ENCODE assay signal across 22 cellular contexts in the genomic region with DNA sequence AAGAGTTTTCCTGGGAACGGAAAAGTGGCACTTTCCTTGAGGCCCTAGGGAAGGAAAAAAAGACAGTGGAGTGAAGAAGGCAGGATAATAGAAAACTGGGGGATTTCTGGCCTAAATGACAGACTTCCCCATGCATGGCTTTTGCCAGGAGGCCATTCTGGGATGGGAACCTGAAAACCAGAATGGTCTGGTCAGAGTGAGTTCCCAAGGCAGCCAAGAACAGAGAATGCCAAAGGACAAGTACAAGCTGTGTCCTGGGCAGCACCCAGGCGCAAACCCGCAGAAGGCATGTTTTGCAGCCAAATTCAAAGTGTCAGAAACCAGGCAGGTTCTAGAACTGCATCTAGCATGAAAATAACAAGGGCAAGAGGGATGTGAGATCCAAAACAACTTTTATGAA.
DNase-seq lines count a peak whose midpoint lies in the region; ATAC-seq and TF ChIP-seq lines count a peak whose summit lies in the region.
"Had no signal": no experiment of that assay in that cellular context is flagged by ENCODE, and none has a peak within 500 bp of the region (broad histone marks: within the 10 kb centered on the region; RNA-seq: fewer than 3 reads in every experiment).

No MANE protein-coding gene starts in this region.

- ATAC-seq in RWPE2 (ENCODE audit: low read depth) (no peak), GM21576 (IDR thresholded peaks at IDR 0.05; ENCODE audit: unreplicated experiment) (no peak), HG02852 (IDR thresholded peaks at IDR 0.05; ENCODE audit: unreplicated experiment) (no peak), HG03432 (IDR thresholded peaks at IDR 0.05; ENCODE audit: unreplicated experiment) (no peak)
- ATAC-seq: GM12878, HepG2 had no signal

- no peaks in the 10 kb centered on the region for H3K4me1 ChIP-seq in RWPE2 (ENCODE audit: insufficient read depth, poor library complexity, severe bottlenecking)
- no peaks in the 10 kb centered on the region for H3K4me1 ChIP-seq in esophagus muscularis mucosa
- H3K4me1 ChIP-seq: BLaER1 treated with 17β-estradiol and CSF1 and Interleukin-3, amounts not matched to agents 10 nM and 100 nM had no signal

- H3K36me3 ChIP-seq in RWPE2 (ENCODE audit: low read depth) (no peaks in the 10 kb centered on the region), esophagus muscularis mucosa (no peaks in the 10 kb centered on the region)
- H3K36me3 ChIP-seq: BLaER1 treated with 17β-estradiol and CSF1 and Interleukin-3, amounts not matched to agents 10 nM and 100 nM; SJSA1 had no signal

- H3K27me3 ChIP-seq in RWPE2 (ENCODE audit: insufficient read depth, poor library complexity, severe bottlenecking) (no peaks in the 10 kb centered on the region), esophagus muscularis mucosa (no peaks in the 10 kb centered on the region)
- H3K27me3 ChIP-seq: BLaER1 treated with 17β-estradiol and CSF1 and Interleukin-3, amounts not matched to agents 10 nM and 100 nM; SJSA1 had no signal

- peak overlapping the region; percentile 51 for H3K27ac ChIP-seq in RWPE2 (ENCODE audit: poor library complexity, severe bottlenecking)
- H3K27ac ChIP-seq in esophagus muscularis mucosa (replicated peaks in 1 of 4) = no peak overlapping the region
- H3K27ac ChIP-seq: BLaER1 treated with 17β-estradiol and CSF1 and Interleukin-3, amounts not matched to agents 10 nM and 100 nM; SJSA1 had no signal

- no peak for TF ChIP-seq EP300 in esophagus muscularis mucosa (IDR thresholded peaks at IDR 0.05)

- 93% methylated on average over 3 of the region's 3 CpGs for WGBS in esophagus muscularis mucosa

- H3K9me3 ChIP-seq in RWPE2 (ENCODE audit: severe bottlenecking) (no peaks in the 10 kb centered on the region), esophagus muscularis mucosa (no peaks in the 10 kb centered on the region)
- H3K9me3 ChIP-seq: SJSA1 had no signal

- TF ChIP-seq CTCF in RWPE2 (IDR thresholded peaks at IDR 0.05; ENCODE audit: poor library complexity, severe bottlenecking) = no peak
- no peak for TF ChIP-seq CTCF in esophagus muscularis mucosa (IDR thresholded peaks at IDR 0.05)

- H3K4me3 ChIP-seq in RWPE2 (ENCODE audit: severe bottlenecking) (no peak overlapping the region), esophagus muscularis mucosa (no peak overlapping the region)
- H3K4me3 ChIP-seq: BLaER1 treated with 17β-estradiol and CSF1 and Interleukin-3, amounts not matched to agents 10 nM and 100 nM; GM12878; SJSA1 had no signal

- intact Hi-C loops in esophagus muscularis mucosa (cut with DNase I) = no loop called here

- no peak for TF ChIP-seq POLR2A in esophagus muscularis mucosa (IDR thresholded peaks at IDR 0.05; ENCODE audit: low read depth)

- DNase-seq in C1 segment of cervical spinal cord (lab: John Stamatoyannopoulos, UW) (peak in 9 of 14 donors; percentile 1 to 97 (median 35)), RWPE2 (ENCODE audit: low spot score) (no peak), esophagus muscularis mucosa (ENCODE audit: extremely low spot score) (peak; percentile 70), pons (ENCODE audit: low spot score) (peak; percentile 15)
- DNase-seq: CD4-positive, alpha-beta memory T cell; COR-L47; GDM1; Karpas-422; NCI-H1105 treated with DMSO at 0.1 percent for 48 hours; NCI-H146; NCI-H1930; NCI-H2107; NCI-H524; NCI-H774; Right ventricle myocardium superior had no signal
